Comparison of ENCODE assay signal across 18 cellular contexts in genomic region chr2:102172749-102173148, GRCh38. TPM values are rescaled to one million over a fixed set of nuclear protein-coding genes. Genes with fewer than 3 reads are reported as not detected.
"Had no signal": no experiment of that assay in that cellular context is flagged by ENCODE, and none has a peak within 500 bp of the region (broad histone marks: within the 10 kb centered on the region; RNA-seq: fewer than 3 reads in every experiment).

No MANE protein-coding gene starts in this region.

- H3K9me3 ChIP-seq: lower lobe of right lung, sigmoid colon, tibial artery, vagina had no signal

- DNase-seq: activated B cell treated with CpG ODN at 0.5 μM for 24 hours; activated gamma-delta T cell; activated naive CD8-positive, alpha-beta T cell treated with anti-CD3 and anti-CD28 coated beads, Interleukin-2, amount 50 U/mL, for 24 hours; activated T-cell treated with anti-CD3 and anti-CD28 coated beads, Interleukin-2, amount 50 U/mL, for 72 hours; anterior cingulate cortex; caudate nucleus; erythroblast; foreskin melanocyte; glutamatergic neuron; hypothalamus; lower lobe of right lung; sigmoid colon; stimulated activated CD4-positive, alpha-beta T cell treated with anti-CD3 and anti-CD28 coated beads, Interleukin-4, amount 100 ng/mL, for 4 hours; tibial artery had no signal

- H3K4me3 Mint-ChIP-seq: activated B cell treated with CpG ODN at 0.5 μM for 24 hours; activated naive CD8-positive, alpha-beta T cell treated with anti-CD3 and anti-CD28 coated beads, Interleukin-2, amount 50 U/mL, for 24 hours; activated T-cell treated with anti-CD3 and anti-CD28 coated beads, Interleukin-2, amount 50 U/mL, for 72 hours; brain; natural killer cell treated with Interleukin-12 subunit alpha and Interleukin-12 subunit beta and Interleukin-15 and Interleukin-18, amount 100 ng/mL, for 72 hours; stimulated activated memory B cell treated with anti-CD40 and anti-IgM and Interleukin-4, amounts not matched to agents 10 μg/mL and 1 μg/mL and 100 μg/mL, for 72 hours had no signal

- H3K27ac Mint-ChIP-seq: activated B cell treated with CpG ODN at 0.5 μM for 24 hours; activated naive CD8-positive, alpha-beta T cell treated with anti-CD3 and anti-CD28 coated beads, Interleukin-2, amount 50 U/mL, for 24 hours; activated T-cell treated with anti-CD3 and anti-CD28 coated beads, Interleukin-2, amount 50 U/mL, for 72 hours; brain; natural killer cell treated with Interleukin-12 subunit alpha and Interleukin-12 subunit beta and Interleukin-15 and Interleukin-18, amount 100 ng/mL, for 72 hours; stimulated activated memory B cell treated with anti-CD40 and anti-IgM and Interleukin-4, amounts not matched to agents 10 μg/mL and 1 μg/mL and 100 μg/mL, for 72 hours had no signal

- H3K27me3 Mint-ChIP-seq: activated naive CD8-positive, alpha-beta T cell treated with anti-CD3 and anti-CD28 coated beads, Interleukin-2, amount 50 U/mL, for 24 hours; brain had no signal

- ATAC-seq: activated naive CD8-positive, alpha-beta T cell treated with anti-CD3 and anti-CD28 coated beads, Interleukin-2, amount 50 U/mL, for 24 hours; activated T-cell treated with anti-CD3 and anti-CD28 coated beads, Interleukin-2, amount 50 U/mL, for 72 hours; lower lobe of right lung; natural killer cell treated with Interleukin-12 subunit alpha and Interleukin-12 subunit beta and Interleukin-15 and Interleukin-18, amount 100 ng/mL, for 72 hours; stimulated activated memory B cell treated with anti-CD40 and anti-IgM and Interleukin-4, amounts not matched to agents 10 μg/mL and 1 μg/mL and 100 μg/mL, for 72 hours had no signal

- H3K36me3 Mint-ChIP-seq: brain; natural killer cell treated with Interleukin-12 subunit alpha and Interleukin-12 subunit beta and Interleukin-15 and Interleukin-18, amount 100 ng/mL, for 72 hours; stimulated activated memory B cell treated with anti-CD40 and anti-IgM and Interleukin-4, amounts not matched to agents 10 μg/mL and 1 μg/mL and 100 μg/mL, for 72 hours had no signal

- H3K4me1 Mint-ChIP-seq: activated B cell treated with CpG ODN at 0.5 μM for 24 hours, brain had no signal

RNA-seq across cellular contexts. Expression of gene IL1RL2, which starts 14.1 kb away (rescaled TPM):
- total RNA-seq: activated B cell treated with CpG ODN at 0.5 μM for 24 hours, lower lobe of right lung had no signal

RNA-seq across cellular contexts. Expression of gene IL1R1, which starts 30.2 kb away (rescaled TPM):
- total RNA-seq: activated B cell treated with CpG ODN at 0.5 μM for 24 hours had no signal
